In genomic region chr17:64661731-64661980, GRCh38 we compare ENCODE assay signal across 8 cellular contexts. TPM values are rescaled to one million over a fixed set of nuclear protein-coding genes. Genes with fewer than 3 reads are reported as not detected.
DNase-seq lines count a peak whose midpoint lies in the region; ATAC-seq and TF ChIP-seq lines count a peak whose summit lies in the region.

No MANE protein-coding gene starts in this region.

- H3K4me1 ChIP-seq in ACC112 (ENCODE audit: control insufficient read depth, insufficient read depth, low read length, unreplicated experiment), result peaks cover 28% of the 10 kb centered on the region
- peaks cover 37% of the 10 kb centered on the region for H3K4me1 ChIP-seq in RWPE2 (ENCODE audit: insufficient read depth, poor library complexity, severe bottlenecking)
- peaks cover 2 to 10% of the 10 kb centered on the region in 2 donors for H3K4me1 ChIP-seq in neuronal stem cell (ENCODE audit: control insufficient read depth in 2 of 2, insufficient read depth in 1 of 2, low read depth in 1 of 2, low read length in 2 of 2)

- H3K9ac ChIP-seq in neuronal stem cell (ENCODE audit: low read depth, low read length, poor library complexity), result peak overlapping the region; percentile 63

- no peaks in the 10 kb centered on the region for H3K27me3 ChIP-seq in ACC112 (ENCODE audit: insufficient read depth, low read length)
- no peaks in the 10 kb centered on the region for H3K27me3 ChIP-seq in RWPE2 (ENCODE audit: insufficient read depth, poor library complexity, severe bottlenecking)
- H3K27me3 ChIP-seq in neuronal stem cell (ENCODE audit: control insufficient read depth in 3 of 3, insufficient read depth in 3 of 3, low read depth in 1 of 3, low read length in 3 of 3), result peaks cover 0 to 16% (median 8%) of the 10 kb centered on the region in 3 experiments

- H3K9me3 ChIP-seq in RWPE2 (ENCODE audit: severe bottlenecking) (no peaks in the 10 kb centered on the region), neuronal stem cell (replicated peaks in 1 of 2; ENCODE audit: control insufficient read depth in 2 of 2, insufficient read depth in 1 of 2, low read depth in 1 of 2, low read length in 2 of 2) (no peaks in the 10 kb centered on the region)

- TF ChIP-seq CTCF in RWPE2 (IDR thresholded peaks at IDR 0.05; ENCODE audit: poor library complexity, severe bottlenecking), result no peak

- no peak overlapping the region for H3K23ac ChIP-seq in neuronal stem cell (ENCODE audit: low read depth, low read length, poor library complexity)

- H2AK5ac ChIP-seq in neuronal stem cell (ENCODE audit: low read depth, low read length), result no peak overlapping the region

- H2BK12ac ChIP-seq in neuronal stem cell (ENCODE audit: low read length), result no peak overlapping the region

- H3K27ac ChIP-seq in ACC112 (ENCODE audit: low read depth, low read length) (peak overlapping the region; percentile 74), RWPE2 (ENCODE audit: poor library complexity, severe bottlenecking) (peak overlapping the region; percentile 92), epithelial cell of prostate (peak overlapping the region; percentile 87), neuronal stem cell (replicated peaks; ENCODE audit: low read length) (peak overlapping the region; percentile 87)

- H3K18ac ChIP-seq in neuronal stem cell (ENCODE audit: low read length), result peak overlapping the region; percentile 98

- H3K4me2 ChIP-seq in neuronal stem cell (ENCODE audit: insufficient read depth, low read length, poor library complexity, severe bottlenecking), result peak overlapping the region; percentile 65

- peaks cover 1% of the 10 kb centered on the region for H3K79me1 ChIP-seq in neuronal stem cell (ENCODE audit: low read depth, low read length)

- peak overlapping the region; percentile 61 for H2AFZ ChIP-seq in ACC112 (ENCODE audit: low read length, unreplicated experiment)
- peak overlapping the region; percentile 89 for H2AFZ ChIP-seq in neuronal stem cell (ENCODE audit: low read length)

- H3K36me3 ChIP-seq in ACC112 (ENCODE audit: insufficient read depth, low read length) (no peaks in the 10 kb centered on the region; the same call in 1 of the 2 replicates), RWPE2 (ENCODE audit: low read depth) (peaks cover 4% of the 10 kb centered on the region; the same call in 1 of the 2 replicates), neuronal stem cell (replicated peaks in 1 of 2; ENCODE audit: control insufficient read depth in 2 of 2, insufficient read depth in 2 of 2, low read length in 2 of 2) (no peaks in the 10 kb centered on the region)

- WGBS in neuronal stem cell (ENCODE audit: extremely low coverage in 2 of 2, insufficient read length in 2 of 2, insufficient replicate concordance in 1 of 2), 2 donors, result no CpG with 5 or more reads among the region's 32 CpGs

- H3K79me2 ChIP-seq in ACC112 (ENCODE audit: control insufficient read depth, insufficient read depth, low read length, unreplicated experiment), result peaks cover 54% of the 10 kb centered on the region

- ATAC-seq in GM19468 (IDR thresholded peaks at IDR 0.05; ENCODE audit: extremely low read depth, unreplicated experiment), result peak; percentile 22
- ATAC-seq in RWPE2 (ENCODE audit: low read depth), result no peak

- H2BK5ac ChIP-seq in neuronal stem cell (ENCODE audit: low read length), result no peak overlapping the region

- H4K8ac ChIP-seq in neuronal stem cell (ENCODE audit: low read depth, low read length), result no peak overlapping the region

- H2BK15ac ChIP-seq in neuronal stem cell (ENCODE audit: low read length), result no peak overlapping the region

- H3K4me3 ChIP-seq in ACC112 (ENCODE audit: low read depth, low read length), result peak overlapping the region; percentile 92
- peak overlapping the region; percentile 88 for H3K4me3 ChIP-seq in RWPE2 (ENCODE audit: severe bottlenecking)
- peak overlapping the region; percentile 88 to 95 for H3K4me3 ChIP-seq in neuronal stem cell (ENCODE audit: low read length in 2 of 2)

- H4K91ac ChIP-seq in neuronal stem cell (ENCODE audit: low read depth, low read length, poor library complexity), result no peak overlapping the region

- no peak overlapping the region for H3K14ac ChIP-seq in neuronal stem cell (ENCODE audit: low read length)

- no peak overlapping the region for H3K4ac ChIP-seq in neuronal stem cell (ENCODE audit: low read length)

- H2BK120ac ChIP-seq in neuronal stem cell (ENCODE audit: low read depth, low read length), result no peak overlapping the region

- DNase-seq in RWPE2 (ENCODE audit: low spot score), result no peak
- DNase-seq in epithelial cell of prostate (ENCODE audit: low read depth, low spot score), result no peak
- no peak for DNase-seq in neuronal stem cell (ENCODE audit: low spot score)
- DNase-seq in LoVo (ENCODE audit: low spot score), result no peak
- no peak for DNase-seq in DMS153 (lab: John Stamatoyannopoulos, UW)
- DNase-seq in NCI-H748 (lab: John Stamatoyannopoulos, UW; ENCODE audit: unreplicated experiment), result no peak

RNA-seq across cellular contexts. Expression of gene SMURF2, which starts 0.5 kb away (rescaled TPM):
- polyA plus RNA-seq in neuronal stem cell (2013, experiment 1 of 2), result 12.0 TPM
- polyA plus RNA-seq in neuronal stem cell (2013, experiment 2 of 2), result 12.6 TPM
